In the genomic region with DNA sequence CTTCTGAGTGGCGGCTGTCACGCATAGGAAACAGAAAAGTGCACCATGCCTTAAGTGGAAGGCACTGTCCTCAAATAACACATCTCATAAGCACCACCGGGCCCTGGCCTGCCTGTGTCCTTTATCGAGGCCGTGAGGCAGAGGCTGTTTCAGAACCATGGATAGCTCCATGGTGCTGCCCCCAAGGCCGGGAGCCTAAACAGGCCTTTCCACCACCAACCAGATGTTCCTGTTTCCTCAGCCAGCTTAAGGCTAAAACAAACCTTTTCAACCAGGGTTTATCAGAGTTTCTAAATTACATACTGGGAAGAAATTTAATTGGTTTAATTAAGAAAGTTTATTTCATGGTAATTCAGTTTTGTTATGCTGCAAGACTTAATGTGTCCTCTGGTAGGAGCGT, we compare ENCODE assay signal across 10 cellular contexts.
DNase-seq lines count a peak whose midpoint lies in the region; ATAC-seq and TF ChIP-seq lines count a peak whose summit lies in the region.
"Had no signal": no experiment of that assay in that cellular context is flagged by ENCODE, and none has a peak within 500 bp of the region (broad histone marks: within the 10 kb centered on the region; RNA-seq: fewer than 3 reads in every experiment).

No MANE protein-coding gene starts in this region.

- H3K36me3 Mint-ChIP-seq in activated CD8-positive, alpha-beta T cell treated with anti-CD3 and anti-CD28 coated beads for 36 hours (ENCODE audit: low read depth): no peaks in the 10 kb centered on the region

- intact Hi-C loops in activated CD8-positive, alpha-beta T cell treated with anti-CD3 and anti-CD28 coated beads for 36 hours (cut with micrococcal nuclease): no loop called here

- peak; percentile 1 for DNase-seq in CD1c-positive myeloid dendritic cell (ENCODE audit: extremely low spot score)
- peak; percentile 14 for DNase-seq in HK-2 (ENCODE audit: unreplicated experiment)
- DNase-seq in activated CD8-positive, alpha-beta T cell treated with anti-CD3 and anti-CD28 coated beads for 36 hours: peak; percentile 36
- DNase-seq in iPS-NIHi11 (ENCODE audit: low spot score): peak; percentile 91
- DNase-seq in superior temporal gyrus (ENCODE audit: extremely low spot score): no peak
- DNase-seq in effector memory CD4-positive, alpha-beta T cell: no peak
- DNase-seq in NCI-H446 treated with DMSO at 0.1 percent for 48 hours (lab: John Stamatoyannopoulos, UW): no peak

- no peak overlapping the region for H3K4me3 Mint-ChIP-seq in activated CD8-positive, alpha-beta T cell treated with anti-CD3 and anti-CD28 coated beads for 36 hours
- H3K4me3 Mint-ChIP-seq: T-helper 1 cell treated with Interleukin-12 subunit alpha and Interleukin-12 subunit beta and Interleukin-4 antibody, amounts not matched to agents 30 μg/mL and 1 μg/mL, for 36 hours had no signal

- H3K9me3 ChIP-seq in effector memory CD4-positive, alpha-beta T cell (ENCODE audit: control insufficient read depth, low read length): no peaks in the 10 kb centered on the region

- no peak overlapping the region for H3K27ac Mint-ChIP-seq in activated CD8-positive, alpha-beta T cell treated with anti-CD3 and anti-CD28 coated beads for 36 hours
- H3K27ac Mint-ChIP-seq: T-helper 1 cell treated with Interleukin-12 subunit alpha and Interleukin-12 subunit beta and Interleukin-4 antibody, amounts not matched to agents 30 μg/mL and 1 μg/mL, for 36 hours had no signal

- peaks cover 11% of the 10 kb centered on the region for H3K27me3 Mint-ChIP-seq in activated CD8-positive, alpha-beta T cell treated with anti-CD3 and anti-CD28 coated beads for 36 hours

- H3K4me1 Mint-ChIP-seq in activated CD8-positive, alpha-beta T cell treated with anti-CD3 and anti-CD28 coated beads for 36 hours (ENCODE audit: low read depth): no peaks in the 10 kb centered on the region

- H3K27ac ChIP-seq in effector memory CD4-positive, alpha-beta T cell (ENCODE audit: insufficient read depth, low read length, poor library complexity, severe bottlenecking): no peak overlapping the region
- H3K27ac ChIP-seq: parathyroid adenoma had no signal

- CTCF ChIA-PET in activated CD8-positive, alpha-beta T cell treated with anti-CD3 and anti-CD28 coated beads for 36 hours (lab: Charles Lee): interaction anchor here (1.1 kb wide), 1 partner anchor 24 kb away, joined by 3 read pairs; no protein-coding TSS in a partner anchor

- ATAC-seq in activated CD8-positive, alpha-beta T cell treated with anti-CD3 and anti-CD28 coated beads for 36 hours: no peak
- ATAC-seq in esophagus mucosa: no peak

- no peak for TF ChIP-seq CTCF in activated CD8-positive, alpha-beta T cell treated with anti-CD3 and anti-CD28 coated beads for 36 hours (IDR thresholded peaks at IDR 0.05)

- no peaks in the 10 kb centered on the region for H3K4me1 ChIP-seq in effector memory CD4-positive, alpha-beta T cell (ENCODE audit: control insufficient read depth, insufficient read depth, low read length, poor library complexity, severe bottlenecking)
- H3K4me1 ChIP-seq: parathyroid adenoma had no signal

- H3K27me3 ChIP-seq in effector memory CD4-positive, alpha-beta T cell (replicated peaks; ENCODE audit: control insufficient read depth, insufficient read depth, low read length, poor library complexity, severe bottlenecking): no peaks in the 10 kb centered on the region

- no peaks in the 10 kb centered on the region for H3K9me3 Mint-ChIP-seq in activated CD8-positive, alpha-beta T cell treated with anti-CD3 and anti-CD28 coated beads for 36 hours
- H3K9me3 Mint-ChIP-seq: T-helper 1 cell treated with Interleukin-12 subunit alpha and Interleukin-12 subunit beta and Interleukin-4 antibody, amounts not matched to agents 30 μg/mL and 1 μg/mL, for 36 hours had no signal

- POLR2A ChIA-PET in activated CD8-positive, alpha-beta T cell treated with anti-CD3 and anti-CD28 coated beads for 36 hours (lab: Charles Lee): no interaction called here

- H3K4me3 ChIP-seq in effector memory CD4-positive, alpha-beta T cell (ENCODE audit: insufficient read depth, low read depth, low read length, poor library complexity, severe bottlenecking): no peak overlapping the region

- no peaks in the 10 kb centered on the region for H3K36me3 ChIP-seq in effector memory CD4-positive, alpha-beta T cell (ENCODE audit: control insufficient read depth, insufficient read depth, low read length)

Comparison
In these comparisons a context has a peak if more than half of its experiments do, and no peak if none do; other contexts are left out.
1. DNase-seq: peak in CD1c-positive myeloid dendritic cell (single experiment), HK-2 (single experiment), activated CD8-positive, alpha-beta T cell treated with anti-CD3 and anti-CD28 coated beads for 36 hours (single experiment) and iPS-NIHi11 (single experiment); none in superior temporal gyrus (single experiment), effector memory CD4-positive, alpha-beta T cell (0 of 3) and NCI-H446 treated with DMSO at 0.1 percent for 48 hours (single experiment).